1 cellular context compared by ENCODE assay signal in the genomic region with DNA sequence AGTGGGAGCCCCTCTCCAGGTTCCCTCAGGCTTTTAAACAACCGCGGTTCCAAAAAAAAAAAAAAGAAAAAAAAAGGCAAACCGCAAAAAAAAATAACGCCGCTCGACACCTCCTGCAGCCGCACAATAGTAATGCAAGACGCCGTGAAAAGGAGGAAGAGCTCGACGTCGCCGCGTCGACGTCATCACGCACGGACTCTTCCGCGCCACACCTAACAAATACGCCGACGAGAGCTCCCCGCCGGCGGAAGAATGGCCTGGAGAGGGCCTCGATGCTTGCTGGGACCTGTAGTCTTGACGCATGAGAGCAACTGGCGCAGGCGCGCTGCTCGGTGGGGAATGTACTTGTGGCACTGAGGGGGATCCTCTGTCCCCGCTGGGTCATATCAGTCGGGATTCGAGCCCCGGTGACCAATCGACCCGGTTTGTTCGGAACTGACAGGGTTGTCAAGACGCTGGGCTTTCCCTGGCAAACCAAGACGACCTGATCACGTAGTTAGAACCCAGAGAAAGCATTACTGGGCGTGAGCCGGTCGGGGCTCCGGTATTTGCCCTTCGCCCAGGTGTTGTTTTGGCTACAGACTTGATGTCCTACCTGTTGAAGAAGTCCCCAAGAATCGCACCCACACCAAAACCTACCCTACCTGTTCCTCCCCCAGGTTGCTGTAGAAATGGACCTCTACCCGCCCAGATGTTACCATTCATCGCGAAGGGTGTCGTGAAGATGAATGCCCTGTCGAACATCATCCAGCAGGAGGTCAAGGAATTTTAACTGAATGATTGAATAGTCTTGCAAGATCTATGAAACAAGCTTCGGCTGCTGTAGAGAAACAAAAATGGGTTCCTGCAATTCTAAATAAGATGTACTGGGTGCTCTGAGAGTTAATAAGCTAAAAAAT.
A peak's percentile ranks its signal among the peaks of the same experiment; 100 is the strongest.
TF ChIP-seq lines count a peak whose summit lies in the region.

A gene (minus strand): TSS at position 131 of the 899 bp plus-strand sequence. CDS start 166 bp downstream, outside the sequence.

TF ChIP-seq in GM12878, 131 proteins besides CTCF, POLR2A, EP300 and RAD21 (continued from another document and continues in another):
- TF ChIP-seq, protein P1, sequence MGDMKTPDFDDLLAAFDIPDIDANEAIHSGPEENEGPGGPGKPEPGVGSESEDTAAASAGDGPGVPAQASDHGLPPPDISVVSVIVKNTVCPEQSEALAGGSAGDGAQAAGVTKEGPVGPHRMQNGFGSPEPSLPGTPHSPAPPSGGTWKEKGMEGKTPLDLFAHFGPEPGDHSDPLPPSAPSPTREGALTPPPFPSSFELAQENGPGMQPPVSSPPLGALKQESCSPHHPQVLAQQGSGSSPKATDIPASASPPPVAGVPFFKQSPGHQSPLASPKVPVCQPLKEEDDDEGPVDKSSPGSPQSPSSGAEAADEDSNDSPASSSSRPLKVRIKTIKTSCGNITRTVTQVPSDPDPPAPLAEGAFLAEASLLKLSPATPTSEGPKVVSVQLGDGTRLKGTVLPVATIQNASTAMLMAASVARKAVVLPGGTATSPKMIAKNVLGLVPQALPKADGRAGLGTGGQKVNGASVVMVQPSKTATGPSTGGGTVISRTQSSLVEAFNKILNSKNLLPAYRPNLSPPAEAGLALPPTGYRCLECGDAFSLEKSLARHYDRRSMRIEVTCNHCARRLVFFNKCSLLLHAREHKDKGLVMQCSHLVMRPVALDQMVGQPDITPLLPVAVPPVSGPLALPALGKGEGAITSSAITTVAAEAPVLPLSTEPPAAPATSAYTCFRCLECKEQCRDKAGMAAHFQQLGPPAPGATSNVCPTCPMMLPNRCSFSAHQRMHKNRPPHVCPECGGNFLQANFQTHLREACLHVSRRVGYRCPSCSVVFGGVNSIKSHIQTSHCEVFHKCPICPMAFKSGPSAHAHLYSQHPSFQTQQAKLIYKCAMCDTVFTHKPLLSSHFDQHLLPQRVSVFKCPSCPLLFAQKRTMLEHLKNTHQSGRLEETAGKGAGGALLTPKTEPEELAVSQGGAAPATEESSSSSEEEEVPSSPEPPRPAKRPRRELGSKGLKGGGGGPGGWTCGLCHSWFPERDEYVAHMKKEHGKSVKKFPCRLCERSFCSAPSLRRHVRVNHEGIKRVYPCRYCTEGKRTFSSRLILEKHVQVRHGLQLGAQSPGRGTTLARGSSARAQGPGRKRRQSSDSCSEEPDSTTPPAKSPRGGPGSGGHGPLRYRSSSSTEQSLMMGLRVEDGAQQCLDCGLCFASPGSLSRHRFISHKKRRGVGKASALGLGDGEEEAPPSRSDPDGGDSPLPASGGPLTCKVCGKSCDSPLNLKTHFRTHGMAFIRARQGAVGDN (IDR thresholded peaks at IDR 0.05) = 0 out of 2 replicates have a peak, but pooled peaks have one; percentile 17
- TF ChIP-seq, protein P2, sequence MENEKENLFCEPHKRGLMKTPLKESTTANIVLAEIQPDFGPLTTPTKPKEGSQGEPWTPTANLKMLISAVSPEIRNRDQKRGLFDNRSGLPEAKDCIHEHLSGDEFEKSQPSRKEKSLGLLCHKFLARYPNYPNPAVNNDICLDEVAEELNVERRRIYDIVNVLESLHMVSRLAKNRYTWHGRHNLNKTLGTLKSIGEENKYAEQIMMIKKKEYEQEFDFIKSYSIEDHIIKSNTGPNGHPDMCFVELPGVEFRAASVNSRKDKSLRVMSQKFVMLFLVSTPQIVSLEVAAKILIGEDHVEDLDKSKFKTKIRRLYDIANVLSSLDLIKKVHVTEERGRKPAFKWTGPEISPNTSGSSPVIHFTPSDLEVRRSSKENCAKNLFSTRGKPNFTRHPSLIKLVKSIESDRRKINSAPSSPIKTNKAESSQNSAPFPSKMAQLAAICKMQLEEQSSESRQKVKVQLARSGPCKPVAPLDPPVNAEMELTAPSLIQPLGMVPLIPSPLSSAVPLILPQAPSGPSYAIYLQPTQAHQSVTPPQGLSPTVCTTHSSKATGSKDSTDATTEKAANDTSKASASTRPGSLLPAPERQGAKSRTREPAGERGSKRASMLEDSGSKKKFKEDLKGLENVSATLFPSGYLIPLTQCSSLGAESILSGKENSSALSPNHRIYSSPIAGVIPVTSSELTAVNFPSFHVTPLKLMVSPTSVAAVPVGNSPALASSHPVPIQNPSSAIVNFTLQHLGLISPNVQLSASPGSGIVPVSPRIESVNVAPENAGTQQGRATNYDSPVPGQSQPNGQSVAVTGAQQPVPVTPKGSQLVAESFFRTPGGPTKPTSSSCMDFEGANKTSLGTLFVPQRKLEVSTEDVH (IDR thresholded peaks at IDR 0.05; ENCODE audit: low read depth, partially characterized antibody) = no peak
- TF ChIP-seq EGR1 (IDR thresholded peaks at IDR 0.05; ENCODE audit: borderline replicate concordance in 1 of 2, low read depth in 2 of 2, low read length in 2 of 2) = peak in 1 of 2 experiments; percentile 93; a peak in 1 of 3 replicates
- TF ChIP-seq TBL1XR1 (IDR thresholded peaks at IDR 0.05; ENCODE audit: low read depth, low read length) = peak; percentile 19; the same call in 1 of the 2 replicates
- TF ChIP-seq, protein P3, sequence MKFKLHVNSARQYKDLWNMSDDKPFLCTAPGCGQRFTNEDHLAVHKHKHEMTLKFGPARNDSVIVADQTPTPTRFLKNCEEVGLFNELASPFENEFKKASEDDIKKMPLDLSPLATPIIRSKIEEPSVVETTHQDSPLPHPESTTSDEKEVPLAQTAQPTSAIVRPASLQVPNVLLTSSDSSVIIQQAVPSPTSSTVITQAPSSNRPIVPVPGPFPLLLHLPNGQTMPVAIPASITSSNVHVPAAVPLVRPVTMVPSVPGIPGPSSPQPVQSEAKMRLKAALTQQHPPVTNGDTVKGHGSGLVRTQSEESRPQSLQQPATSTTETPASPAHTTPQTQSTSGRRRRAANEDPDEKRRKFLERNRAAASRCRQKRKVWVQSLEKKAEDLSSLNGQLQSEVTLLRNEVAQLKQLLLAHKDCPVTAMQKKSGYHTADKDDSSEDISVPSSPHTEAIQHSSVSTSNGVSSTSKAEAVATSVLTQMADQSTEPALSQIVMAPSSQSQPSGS (IDR thresholded peaks at IDR 0.05; ENCODE audit: low read length) = no peak
- TF ChIP-seq SREBF1 (IDR thresholded peaks at IDR 0.05; ENCODE audit: low read length) = peak; percentile 63
- peak; percentile 94 for TF ChIP-seq RUNX3 (IDR thresholded peaks at IDR 0.05; ENCODE audit: low read length)
- TF ChIP-seq SMC3 (IDR thresholded peaks at IDR 0.05; ENCODE audit: borderline replicate concordance, low read length) = 0 out of 2 replicates have a peak, but pooled peaks have one; percentile 6
- TF ChIP-seq, protein P4, sequence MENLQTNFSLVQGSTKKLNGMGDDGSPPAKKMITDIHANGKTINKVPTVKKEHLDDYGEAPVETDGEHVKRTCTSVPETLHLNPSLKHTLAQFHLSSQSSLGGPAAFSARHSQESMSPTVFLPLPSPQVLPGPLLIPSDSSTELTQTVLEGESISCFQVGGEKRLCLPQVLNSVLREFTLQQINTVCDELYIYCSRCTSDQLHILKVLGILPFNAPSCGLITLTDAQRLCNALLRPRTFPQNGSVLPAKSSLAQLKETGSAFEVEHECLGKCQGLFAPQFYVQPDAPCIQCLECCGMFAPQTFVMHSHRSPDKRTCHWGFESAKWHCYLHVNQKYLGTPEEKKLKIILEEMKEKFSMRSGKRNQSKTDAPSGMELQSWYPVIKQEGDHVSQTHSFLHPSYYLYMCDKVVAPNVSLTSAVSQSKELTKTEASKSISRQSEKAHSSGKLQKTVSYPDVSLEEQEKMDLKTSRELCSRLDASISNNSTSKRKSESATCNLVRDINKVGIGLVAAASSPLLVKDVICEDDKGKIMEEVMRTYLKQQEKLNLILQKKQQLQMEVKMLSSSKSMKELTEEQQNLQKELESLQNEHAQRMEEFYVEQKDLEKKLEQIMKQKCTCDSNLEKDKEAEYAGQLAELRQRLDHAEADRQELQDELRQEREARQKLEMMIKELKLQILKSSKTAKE (IDR thresholded peaks at IDR 0.05; ENCODE audit: low read depth, poor library complexity, severe bottlenecking) = peak; percentile 16
- TF ChIP-seq MTA2 (IDR thresholded peaks at IDR 0.05; ENCODE audit: low read depth) = no peak
- TF ChIP-seq MXI1 (IDR thresholded peaks at IDR 0.05; ENCODE audit: low read depth, low read length) = peak; percentile 67
- TF ChIP-seq GABPA (IDR thresholded peaks at IDR 0.05; ENCODE audit: low read depth) = peak; percentile 86
- no peak for TF ChIP-seq KDM1A (IDR thresholded peaks at IDR 0.05; ENCODE audit: borderline replicate concordance)
- no peak for TF ChIP-seq STAT3 (IDR thresholded peaks at IDR 0.05; ENCODE audit: low read depth, low read length)
- TF ChIP-seq SUPT20H (IDR thresholded peaks at IDR 0.05; ENCODE audit: borderline replicate concordance, control insufficient read depth, low read depth, low read length) = no peak
- TF ChIP-seq, protein P5, sequence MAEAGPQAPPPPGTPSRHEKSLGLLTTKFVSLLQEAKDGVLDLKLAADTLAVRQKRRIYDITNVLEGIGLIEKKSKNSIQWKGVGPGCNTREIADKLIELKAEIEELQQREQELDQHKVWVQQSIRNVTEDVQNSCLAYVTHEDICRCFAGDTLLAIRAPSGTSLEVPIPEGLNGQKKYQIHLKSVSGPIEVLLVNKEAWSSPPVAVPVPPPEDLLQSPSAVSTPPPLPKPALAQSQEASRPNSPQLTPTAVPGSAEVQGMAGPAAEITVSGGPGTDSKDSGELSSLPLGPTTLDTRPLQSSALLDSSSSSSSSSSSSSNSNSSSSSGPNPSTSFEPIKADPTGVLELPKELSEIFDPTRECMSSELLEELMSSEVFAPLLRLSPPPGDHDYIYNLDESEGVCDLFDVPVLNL (IDR thresholded peaks at IDR 0.05; ENCODE audit: low read depth, low read length) = peak; percentile 8; the same call in 1 of the 2 replicates
- TF ChIP-seq PAX5 (IDR thresholded peaks at IDR 0.05; ENCODE audit: borderline replicate concordance, low read depth, low read length) = no peak
- TF ChIP-seq, protein P6, sequence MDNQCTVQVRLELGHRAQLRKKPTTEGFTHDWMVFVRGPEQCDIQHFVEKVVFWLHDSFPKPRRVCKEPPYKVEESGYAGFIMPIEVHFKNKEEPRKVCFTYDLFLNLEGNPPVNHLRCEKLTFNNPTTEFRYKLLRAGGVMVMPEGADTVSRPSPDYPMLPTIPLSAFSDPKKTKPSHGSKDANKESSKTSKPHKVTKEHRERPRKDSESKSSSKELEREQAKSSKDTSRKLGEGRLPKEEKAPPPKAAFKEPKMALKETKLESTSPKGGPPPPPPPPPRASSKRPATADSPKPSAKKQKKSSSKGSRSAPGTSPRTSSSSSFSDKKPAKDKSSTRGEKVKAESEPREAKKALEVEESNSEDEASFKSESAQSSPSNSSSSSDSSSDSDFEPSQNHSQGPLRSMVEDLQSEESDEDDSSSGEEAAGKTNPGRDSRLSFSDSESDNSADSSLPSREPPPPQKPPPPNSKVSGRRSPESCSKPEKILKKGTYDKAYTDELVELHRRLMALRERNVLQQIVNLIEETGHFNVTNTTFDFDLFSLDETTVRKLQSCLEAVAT (IDR thresholded peaks at IDR 0.05) = peak; percentile 95
- no peak for TF ChIP-seq SREBF2 (IDR thresholded peaks at IDR 0.05; ENCODE audit: low read length)
- TF ChIP-seq RCOR1 (conservative IDR thresholded peaks at IDR 0.05; ENCODE audit: low read depth, low read length) = no peak
- no peak for TF ChIP-seq JUND (IDR thresholded peaks at IDR 0.05; ENCODE audit: low read depth, low read length)
- TF ChIP-seq ZNF622 (IDR thresholded peaks at IDR 0.05) = no peak
- no peak for TF ChIP-seq ZZZ3 (IDR thresholded peaks at IDR 0.05; ENCODE audit: control insufficient read depth, insufficient read length, low read depth)
- peak; percentile 83 for TF ChIP-seq POLR2AphosphoS5 (IDR thresholded peaks at IDR 0.05; ENCODE audit: low read length)
- TF ChIP-seq WRNIP1 (IDR thresholded peaks at IDR 0.05; ENCODE audit: borderline replicate concordance, low read depth, low read length) = no peak
- TF ChIP-seq, protein P7, sequence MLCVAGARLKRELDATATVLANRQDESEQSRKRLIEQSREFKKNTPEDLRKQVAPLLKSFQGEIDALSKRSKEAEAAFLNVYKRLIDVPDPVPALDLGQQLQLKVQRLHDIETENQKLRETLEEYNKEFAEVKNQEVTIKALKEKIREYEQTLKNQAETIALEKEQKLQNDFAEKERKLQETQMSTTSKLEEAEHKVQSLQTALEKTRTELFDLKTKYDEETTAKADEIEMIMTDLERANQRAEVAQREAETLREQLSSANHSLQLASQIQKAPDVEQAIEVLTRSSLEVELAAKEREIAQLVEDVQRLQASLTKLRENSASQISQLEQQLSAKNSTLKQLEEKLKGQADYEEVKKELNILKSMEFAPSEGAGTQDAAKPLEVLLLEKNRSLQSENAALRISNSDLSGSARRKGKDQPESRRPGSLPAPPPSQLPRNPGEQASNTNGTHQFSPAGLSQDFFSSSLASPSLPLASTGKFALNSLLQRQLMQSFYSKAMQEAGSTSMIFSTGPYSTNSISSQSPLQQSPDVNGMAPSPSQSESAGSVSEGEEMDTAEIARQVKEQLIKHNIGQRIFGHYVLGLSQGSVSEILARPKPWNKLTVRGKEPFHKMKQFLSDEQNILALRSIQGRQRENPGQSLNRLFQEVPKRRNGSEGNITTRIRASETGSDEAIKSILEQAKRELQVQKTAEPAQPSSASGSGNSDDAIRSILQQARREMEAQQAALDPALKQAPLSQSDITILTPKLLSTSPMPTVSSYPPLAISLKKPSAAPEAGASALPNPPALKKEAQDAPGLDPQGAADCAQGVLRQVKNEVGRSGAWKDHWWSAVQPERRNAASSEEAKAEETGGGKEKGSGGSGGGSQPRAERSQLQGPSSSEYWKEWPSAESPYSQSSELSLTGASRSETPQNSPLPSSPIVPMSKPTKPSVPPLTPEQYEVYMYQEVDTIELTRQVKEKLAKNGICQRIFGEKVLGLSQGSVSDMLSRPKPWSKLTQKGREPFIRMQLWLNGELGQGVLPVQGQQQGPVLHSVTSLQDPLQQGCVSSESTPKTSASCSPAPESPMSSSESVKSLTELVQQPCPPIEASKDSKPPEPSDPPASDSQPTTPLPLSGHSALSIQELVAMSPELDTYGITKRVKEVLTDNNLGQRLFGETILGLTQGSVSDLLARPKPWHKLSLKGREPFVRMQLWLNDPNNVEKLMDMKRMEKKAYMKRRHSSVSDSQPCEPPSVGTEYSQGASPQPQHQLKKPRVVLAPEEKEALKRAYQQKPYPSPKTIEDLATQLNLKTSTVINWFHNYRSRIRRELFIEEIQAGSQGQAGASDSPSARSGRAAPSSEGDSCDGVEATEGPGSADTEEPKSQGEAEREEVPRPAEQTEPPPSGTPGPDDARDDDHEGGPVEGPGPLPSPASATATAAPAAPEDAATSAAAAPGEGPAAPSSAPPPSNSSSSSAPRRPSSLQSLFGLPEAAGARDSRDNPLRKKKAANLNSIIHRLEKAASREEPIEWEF (IDR thresholded peaks at IDR 0.05; ENCODE audit: insufficient replicate concordance, low read depth, low read length) = no peak
- TF ChIP-seq, protein P8, sequence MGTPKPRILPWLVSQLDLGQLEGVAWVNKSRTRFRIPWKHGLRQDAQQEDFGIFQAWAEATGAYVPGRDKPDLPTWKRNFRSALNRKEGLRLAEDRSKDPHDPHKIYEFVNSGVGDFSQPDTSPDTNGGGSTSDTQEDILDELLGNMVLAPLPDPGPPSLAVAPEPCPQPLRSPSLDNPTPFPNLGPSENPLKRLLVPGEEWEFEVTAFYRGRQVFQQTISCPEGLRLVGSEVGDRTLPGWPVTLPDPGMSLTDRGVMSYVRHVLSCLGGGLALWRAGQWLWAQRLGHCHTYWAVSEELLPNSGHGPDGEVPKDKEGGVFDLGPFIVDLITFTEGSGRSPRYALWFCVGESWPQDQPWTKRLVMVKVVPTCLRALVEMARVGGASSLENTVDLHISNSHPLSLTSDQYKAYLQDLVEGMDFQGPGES (IDR thresholded peaks at IDR 0.05) = no peak
- peak; percentile 95 for TF ChIP-seq CREB1 (IDR thresholded peaks at IDR 0.05; ENCODE audit: low read depth)
